2 cellular contexts compared by ENCODE assay signal in genomic region chr6:151060742-151061100, GRCh38.
A peak's percentile ranks its signal among the peaks of the same experiment; 100 is the strongest.
TF ChIP-seq lines count a peak whose summit lies in the region.

No MANE protein-coding gene starts in this region.

TF ChIP-seq in IMR-90, 13 proteins besides CTCF, POLR2A, EP300 and RAD21:
- TF ChIP-seq CEBPB (IDR thresholded peaks at IDR 0.05; ENCODE audit: low read depth, low read length) (no peak), MAZ (IDR thresholded peaks at IDR 0.05; ENCODE audit: borderline replicate concordance, low read depth, low read length) (no peak), CHD1 (IDR thresholded peaks at IDR 0.05; ENCODE audit: low read depth, low read length) (no peak), ELK1 (IDR thresholded peaks at IDR 0.05; ENCODE audit: borderline replicate concordance, low read depth, low read length) (no peak), NFE2L2 (IDR thresholded peaks at IDR 0.05; ENCODE audit: low read depth, low read length) (no peak), MXI1 (IDR thresholded peaks at IDR 0.05; ENCODE audit: borderline replicate concordance, low read depth, low read length) (no peak), BHLHE40 (IDR thresholded peaks at IDR 0.05; ENCODE audit: low read depth, low read length) (no peak), MAFK (IDR thresholded peaks at IDR 0.05; ENCODE audit: low read depth, low read length) (no peak), FOS (IDR thresholded peaks at IDR 0.05; ENCODE audit: low read depth, low read length) (no peak), SMC3 (IDR thresholded peaks at IDR 0.05; ENCODE audit: low read depth, low read length) (no peak), RFX5 (IDR thresholded peaks at IDR 0.05; ENCODE audit: low read depth, low read length) (no peak), USF2 (IDR thresholded peaks at IDR 0.05; ENCODE audit: low read depth, low read length) (no peak), RCOR1 (IDR thresholded peaks at IDR 0.05; ENCODE audit: insufficient replicate concordance, low read length) (no peak)

TF ChIP-seq in HepG2, 621 proteins besides CTCF, POLR2A, EP300 and RAD21:
- TF ChIP-seq ZNF747 (CRISPR knock-in tag; IDR thresholded peaks at IDR 0.05; ENCODE audit: borderline replicate concordance) (no peak), SRSF1 (optimal IDR thresholded peaks at IDR 0.05; ENCODE audit: low read depth, low read length) (no peak), ZNF687 (CRISPR knock-in tag; IDR thresholded peaks at IDR 0.05) (peak; percentile 21), KDM5A (IDR thresholded peaks at IDR 0.05; ENCODE audit: borderline replicate concordance, low read length) (no peak), ZFP90 (CRISPR knock-in tag; IDR thresholded peaks at IDR 0.05; ENCODE audit: borderline replicate concordance) (no peak), AKAP8 (CRISPR knock-in tag; IDR thresholded peaks at IDR 0.05) (no peak), REPIN1 (CRISPR knock-in tag; IDR thresholded peaks at IDR 0.05; ENCODE audit: borderline replicate concordance, low read depth) (peak; percentile 12; the same call in 1 of the 2 replicates), THAP9 (CRISPR knock-in tag; IDR thresholded peaks at IDR 0.05; ENCODE audit: borderline replicate concordance) (0 out of 2 replicates have a peak, but pooled peaks have one; percentile 1), HIC2 (CRISPR knock-in tag; IDR thresholded peaks at IDR 0.05; ENCODE audit: low read depth) (peak; percentile 15; the same call in 1 of the 2 replicates)
